ENCODE assay signal across 2 cellular contexts in genomic region chr7:259751-260405, GRCh38.
TF ChIP-seq lines count a peak whose summit lies in the region.

No MANE protein-coding gene starts in this region.

TF ChIP-seq in endothelial cell of umbilical vein, 7 proteins besides CTCF, POLR2A, EP300 and RAD21:
- TF ChIP-seq EZH2 (IDR thresholded peaks at IDR 0.05; ENCODE audit: borderline replicate concordance, low read depth, low read length, severe bottlenecking) (no peak), FOS (IDR thresholded peaks at IDR 0.05; ENCODE audit: borderline replicate concordance, insufficient read depth, low read length) (no peak), GATA2 (IDR thresholded peaks at IDR 0.05; ENCODE audit: insufficient read depth, insufficient read length, low read depth, low read length) (no peak), POLR2AphosphoS5 (IDR thresholded peaks at IDR 0.05; ENCODE audit: insufficient read depth, low read depth, low read length) (no peak), JUN (IDR thresholded peaks at IDR 0.05; ENCODE audit: borderline replicate concordance, insufficient read depth, insufficient read length, low read depth) (no peak), MYC (IDR thresholded peaks at IDR 0.05; ENCODE audit: low read depth, low read length) (no peak), MAX (IDR thresholded peaks at IDR 0.05; ENCODE audit: insufficient read depth, insufficient read length) (no peak)

TF ChIP-seq in HepG2, 621 proteins besides CTCF, POLR2A, EP300 and RAD21:
- TF ChIP-seq RNF219 (CRISPR knock-in tag; IDR thresholded peaks at IDR 0.05), result no peak
- TF ChIP-seq CREM (IDR thresholded peaks at IDR 0.05), result no peak
- no peak for TF ChIP-seq CREM (CRISPR knock-in tag; IDR thresholded peaks at IDR 0.05)
- TF ChIP-seq KMT2B (CRISPR knock-in tag; IDR thresholded peaks at IDR 0.05), result no peak
- no peak for TF ChIP-seq GZF1 (CRISPR knock-in tag; IDR thresholded peaks at IDR 0.05)
- TF ChIP-seq ZNF570 (CRISPR knock-in tag; IDR thresholded peaks at IDR 0.05; ENCODE audit: borderline replicate concordance), result no peak
- TF ChIP-seq TBX2 (CRISPR knock-in tag; IDR thresholded peaks at IDR 0.05; ENCODE audit: borderline replicate concordance), result no peak
- no peak for TF ChIP-seq ZSCAN9 (CRISPR knock-in tag; IDR thresholded peaks at IDR 0.05; ENCODE audit: borderline replicate concordance)
- TF ChIP-seq MAX (IDR thresholded peaks at IDR 0.05), result no peak
- no peak for TF ChIP-seq HNRNPH1 (optimal IDR thresholded peaks at IDR 0.05; ENCODE audit: low read depth, low read length)
- TF ChIP-seq, protein P1, sequence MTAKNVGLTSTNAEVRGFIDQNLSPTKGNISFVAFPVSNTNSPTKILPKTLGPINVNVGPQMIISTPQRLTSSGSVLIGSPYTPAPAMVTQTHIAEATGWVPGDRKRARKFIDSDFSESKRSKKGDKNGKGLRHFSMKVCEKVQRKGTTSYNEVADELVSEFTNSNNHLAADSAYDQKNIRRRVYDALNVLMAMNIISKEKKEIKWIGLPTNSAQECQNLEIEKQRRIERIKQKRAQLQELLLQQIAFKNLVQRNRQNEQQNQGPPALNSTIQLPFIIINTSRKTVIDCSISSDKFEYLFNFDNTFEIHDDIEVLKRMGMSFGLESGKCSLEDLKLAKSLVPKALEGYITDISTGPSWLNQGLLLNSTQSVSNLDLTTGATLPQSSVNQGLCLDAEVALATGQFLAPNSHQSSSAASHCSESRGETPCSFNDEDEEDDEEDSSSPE (CRISPR knock-in tag; IDR thresholded peaks at IDR 0.05), result no peak
- TF ChIP-seq SMAD1 (CRISPR knock-in tag; IDR thresholded peaks at IDR 0.05; ENCODE audit: borderline replicate concordance, low read depth), result no peak
- TF ChIP-seq, protein P2, sequence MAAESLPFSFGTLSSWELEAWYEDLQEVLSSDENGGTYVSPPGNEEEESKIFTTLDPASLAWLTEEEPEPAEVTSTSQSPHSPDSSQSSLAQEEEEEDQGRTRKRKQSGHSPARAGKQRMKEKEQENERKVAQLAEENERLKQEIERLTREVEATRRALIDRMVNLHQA (CRISPR knock-in tag; IDR thresholded peaks at IDR 0.05), result no peak
- TF ChIP-seq ZNF773 (CRISPR knock-in tag; IDR thresholded peaks at IDR 0.05; ENCODE audit: borderline replicate concordance), result no peak
- no peak for TF ChIP-seq NR0B2 (CRISPR knock-in tag; IDR thresholded peaks at IDR 0.05)
